Comparison of ENCODE assay signal across 1 cellular context in genomic region chr19:17680235-17680722, GRCh38.
TF ChIP-seq lines count a peak whose summit lies in the region.

No MANE protein-coding gene starts in this region.

TF ChIP-seq in neural cell, 6 proteins besides CTCF, POLR2A, EP300 and RAD21 (continued from another document):
- TF ChIP-seq, protein P1, sequence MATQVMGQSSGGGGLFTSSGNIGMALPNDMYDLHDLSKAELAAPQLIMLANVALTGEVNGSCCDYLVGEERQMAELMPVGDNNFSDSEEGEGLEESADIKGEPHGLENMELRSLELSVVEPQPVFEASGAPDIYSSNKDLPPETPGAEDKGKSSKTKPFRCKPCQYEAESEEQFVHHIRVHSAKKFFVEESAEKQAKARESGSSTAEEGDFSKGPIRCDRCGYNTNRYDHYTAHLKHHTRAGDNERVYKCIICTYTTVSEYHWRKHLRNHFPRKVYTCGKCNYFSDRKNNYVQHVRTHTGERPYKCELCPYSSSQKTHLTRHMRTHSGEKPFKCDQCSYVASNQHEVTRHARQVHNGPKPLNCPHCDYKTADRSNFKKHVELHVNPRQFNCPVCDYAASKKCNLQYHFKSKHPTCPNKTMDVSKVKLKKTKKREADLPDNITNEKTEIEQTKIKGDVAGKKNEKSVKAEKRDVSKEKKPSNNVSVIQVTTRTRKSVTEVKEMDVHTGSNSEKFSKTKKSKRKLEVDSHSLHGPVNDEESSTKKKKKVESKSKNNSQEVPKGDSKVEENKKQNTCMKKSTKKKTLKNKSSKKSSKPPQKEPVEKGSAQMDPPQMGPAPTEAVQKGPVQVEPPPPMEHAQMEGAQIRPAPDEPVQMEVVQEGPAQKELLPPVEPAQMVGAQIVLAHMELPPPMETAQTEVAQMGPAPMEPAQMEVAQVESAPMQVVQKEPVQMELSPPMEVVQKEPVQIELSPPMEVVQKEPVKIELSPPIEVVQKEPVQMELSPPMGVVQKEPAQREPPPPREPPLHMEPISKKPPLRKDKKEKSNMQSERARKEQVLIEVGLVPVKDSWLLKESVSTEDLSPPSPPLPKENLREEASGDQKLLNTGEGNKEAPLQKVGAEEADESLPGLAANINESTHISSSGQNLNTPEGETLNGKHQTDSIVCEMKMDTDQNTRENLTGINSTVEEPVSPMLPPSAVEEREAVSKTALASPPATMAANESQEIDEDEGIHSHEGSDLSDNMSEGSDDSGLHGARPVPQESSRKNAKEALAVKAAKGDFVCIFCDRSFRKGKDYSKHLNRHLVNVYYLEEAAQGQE (IDR thresholded peaks at IDR 0.05; ENCODE audit: borderline replicate concordance) = no peak
- TF ChIP-seq POLR2AphosphoS5 (IDR thresholded peaks at IDR 0.05) (no peak), EZH2 (IDR thresholded peaks at IDR 0.05; ENCODE audit: borderline replicate concordance, insufficient read depth, low read length, poor library complexity, severe bottlenecking) (no peak), MXI1 (conservative IDR thresholded peaks at IDR 0.05; ENCODE audit: poor library complexity, severe bottlenecking) (no peak)
